Comparison of ENCODE assay signal across 20 cellular contexts in the genomic region with DNA sequence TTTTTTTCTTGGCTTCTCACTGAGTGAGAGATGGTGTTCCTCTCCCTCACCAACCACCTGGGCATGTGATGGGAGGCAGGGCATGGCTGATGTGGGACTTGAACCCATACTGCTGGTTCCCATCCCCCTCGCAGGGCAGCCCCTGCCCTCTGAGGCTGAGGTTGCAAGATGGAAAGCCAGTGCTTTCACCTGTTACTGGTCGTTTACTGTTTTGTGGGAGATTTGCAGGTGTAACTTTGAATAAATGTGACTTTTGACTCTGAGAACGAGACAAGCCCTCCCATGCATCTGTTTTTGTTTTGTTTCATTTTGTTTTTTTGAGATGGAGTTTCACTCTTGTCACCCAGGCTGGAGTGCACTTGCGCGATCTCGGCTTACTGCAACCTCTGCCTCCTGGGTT. TPM values are rescaled to one million over a fixed set of nuclear protein-coding genes. Genes with fewer than 3 reads are reported as not detected.
"Had no signal": no experiment of that assay in that cellular context is flagged by ENCODE, and none has a peak within 500 bp of the region (broad histone marks: within the 10 kb centered on the region; RNA-seq: fewer than 3 reads in every experiment).

No MANE protein-coding gene starts in this region.

- H3K27me3 ChIP-seq: sigmoid colon, suprapubic skin, thyroid gland had no signal

- H3K4me1 ChIP-seq: foreskin keratinocyte had no signal

- DNase-seq: effector CD4-positive, alpha-beta T cell; endodermal cell; erythroblast; foreskin keratinocyte; hippocampal formation; mammary epithelial cell; naive thymus-derived CD4-positive, alpha-beta T cell; nephron progenitor cell; psoas muscle; retina; sigmoid colon; stimulated activated naive CD8-positive, alpha-beta T cell treated with anti-CD3 and anti-CD28 coated beads, Interleukin-15, Interleukin-2, amounts not matched to agents 100 U/mL and 50 U/mL, for 24 hours; thyroid gland had no signal

- H3K4me3 ChIP-seq: coronary artery, psoas muscle, sigmoid colon, skin epidermis, suprapubic skin, thyroid gland had no signal

- H3K27ac ChIP-seq: foreskin keratinocyte, psoas muscle, sigmoid colon, suprapubic skin had no signal

- H3K36me3 ChIP-seq: sigmoid colon, suprapubic skin, thyroid gland had no signal

- H3K9me3 ChIP-seq: psoas muscle, sigmoid colon, suprapubic skin, thyroid gland had no signal

- FAIRE-seq: endothelial cell of umbilical vein, urothelium cell line had no signal

- ATAC-seq: foreskin keratinocyte; naive thymus-derived CD4-positive, alpha-beta T cell; psoas muscle; stimulated activated naive CD8-positive, alpha-beta T cell treated with anti-CD3 and anti-CD28 coated beads, Interleukin-15, Interleukin-2, amounts not matched to agents 100 U/mL and 50 U/mL, for 24 hours had no signal

RNA-seq across cellular contexts. Expression of gene C1orf167, which starts 21.6 kb away (rescaled TPM):
- total RNA-seq: endothelial cell of umbilical vein, foreskin keratinocyte, kidney epithelial cell, mammary epithelial cell, mononuclear cell had no signal
- polyA plus RNA-seq: endothelial cell of umbilical vein, foreskin keratinocyte, mammary epithelial cell had no signal
